Comparison of ENCODE assay signal across 2 cellular contexts in the genomic region with DNA sequence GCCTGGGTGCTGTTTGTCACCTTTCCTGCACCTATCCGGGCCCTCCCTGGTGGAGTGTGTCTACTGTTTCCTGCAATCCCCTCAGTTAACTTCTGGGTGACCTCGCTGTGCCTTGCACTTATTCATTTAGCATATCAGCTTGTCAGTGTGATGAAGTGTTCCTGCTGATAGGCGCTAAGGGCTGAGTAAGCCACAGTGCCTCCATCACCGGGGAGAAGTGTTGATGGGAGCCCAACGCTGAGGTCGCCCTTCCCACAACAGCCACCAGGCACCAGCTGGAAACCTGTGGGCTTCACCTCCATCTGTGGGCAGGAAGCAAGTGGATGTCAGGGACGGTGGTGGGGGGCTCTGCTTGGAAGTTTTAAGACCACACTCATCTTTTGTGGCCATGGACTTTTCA.
TF ChIP-seq lines count a peak whose summit lies in the region.

No MANE protein-coding gene starts in this region.

TF ChIP-seq in K562, 482 proteins besides CTCF, POLR2A, EP300 and RAD21 (continues in another document):
- peak; percentile 46; the same call in 1 of the 2 replicates for TF ChIP-seq TFAP4 (CRISPR knock-in tag; IDR thresholded peaks at IDR 0.05; ENCODE audit: borderline replicate concordance)
- no peak for TF ChIP-seq ZNF639 (CRISPR knock-in tag; conservative IDR thresholded peaks at IDR 0.05 in 1 of 2, IDR thresholded peaks at IDR 0.05 in 1 of 2)
- no peak for TF ChIP-seq PBX2 (CRISPR knock-in tag; IDR thresholded peaks at IDR 0.05; ENCODE audit: low read depth)
- TF ChIP-seq PBX2 (tag; conservative IDR thresholded peaks at IDR 0.05; ENCODE audit: low read depth): peak; percentile 87
- TF ChIP-seq ELF1 (tag; IDR thresholded peaks at IDR 0.05): no peak
- no peak for TF ChIP-seq CCAR2 (IDR thresholded peaks at IDR 0.05; ENCODE audit: low read depth, low read length)
- TF ChIP-seq, protein P1, sequence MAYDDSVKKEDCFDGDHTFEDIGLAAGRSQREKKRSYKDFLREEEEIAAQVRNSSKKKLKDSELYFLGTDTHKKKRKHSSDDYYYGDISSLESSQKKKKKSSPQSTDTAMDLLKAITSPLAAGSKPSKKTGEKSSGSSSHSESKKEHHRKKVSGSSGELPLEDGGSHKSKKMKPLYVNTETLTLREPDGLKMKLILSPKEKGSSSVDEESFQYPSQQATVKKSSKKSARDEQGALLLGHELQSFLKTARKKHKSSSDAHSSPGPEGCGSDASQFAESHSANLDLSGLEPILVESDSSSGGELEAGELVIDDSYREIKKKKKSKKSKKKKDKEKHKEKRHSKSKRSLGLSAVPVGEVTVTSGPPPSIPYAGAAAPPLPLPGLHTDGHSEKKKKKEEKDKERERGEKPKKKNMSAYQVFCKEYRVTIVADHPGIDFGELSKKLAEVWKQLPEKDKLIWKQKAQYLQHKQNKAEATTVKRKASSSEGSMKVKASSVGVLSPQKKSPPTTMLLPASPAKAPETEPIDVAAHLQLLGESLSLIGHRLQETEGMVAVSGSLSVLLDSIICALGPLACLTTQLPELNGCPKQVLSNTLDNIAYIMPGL (CRISPR knock-in tag; IDR thresholded peaks at IDR 0.05): no peak
- no peak for TF ChIP-seq MTA3 (IDR thresholded peaks at IDR 0.05; ENCODE audit: borderline replicate concordance)
- TF ChIP-seq KDM5B (IDR thresholded peaks at IDR 0.05; ENCODE audit: insufficient replicate concordance, low read depth, low read length): no peak
- no peak for TF ChIP-seq STAG1 (CRISPR knock-in tag; IDR thresholded peaks at IDR 0.05; ENCODE audit: borderline replicate concordance)
- no peak for TF ChIP-seq MYBL2 (IDR thresholded peaks at IDR 0.05; ENCODE audit: low read depth)
- TF ChIP-seq MYBL2 (CRISPR knock-in tag; IDR thresholded peaks at IDR 0.05; ENCODE audit: borderline replicate concordance): no peak
- TF ChIP-seq MEF2D (tag; conservative IDR thresholded peaks at IDR 0.05; ENCODE audit: low read depth): no peak
- TF ChIP-seq, protein P2, sequence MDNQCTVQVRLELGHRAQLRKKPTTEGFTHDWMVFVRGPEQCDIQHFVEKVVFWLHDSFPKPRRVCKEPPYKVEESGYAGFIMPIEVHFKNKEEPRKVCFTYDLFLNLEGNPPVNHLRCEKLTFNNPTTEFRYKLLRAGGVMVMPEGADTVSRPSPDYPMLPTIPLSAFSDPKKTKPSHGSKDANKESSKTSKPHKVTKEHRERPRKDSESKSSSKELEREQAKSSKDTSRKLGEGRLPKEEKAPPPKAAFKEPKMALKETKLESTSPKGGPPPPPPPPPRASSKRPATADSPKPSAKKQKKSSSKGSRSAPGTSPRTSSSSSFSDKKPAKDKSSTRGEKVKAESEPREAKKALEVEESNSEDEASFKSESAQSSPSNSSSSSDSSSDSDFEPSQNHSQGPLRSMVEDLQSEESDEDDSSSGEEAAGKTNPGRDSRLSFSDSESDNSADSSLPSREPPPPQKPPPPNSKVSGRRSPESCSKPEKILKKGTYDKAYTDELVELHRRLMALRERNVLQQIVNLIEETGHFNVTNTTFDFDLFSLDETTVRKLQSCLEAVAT (IDR thresholded peaks at IDR 0.05): no peak
- no peak for TF ChIP-seq ZNF197 (CRISPR knock-in tag; IDR thresholded peaks at IDR 0.05; ENCODE audit: low read depth)
- no peak for TF ChIP-seq CBX3 (IDR thresholded peaks at IDR 0.05; ENCODE audit: borderline replicate concordance in 1 of 2, low read length in 2 of 2)
- no peak for TF ChIP-seq TRIM24 (IDR thresholded peaks at IDR 0.05)
- TF ChIP-seq RBM22 (IDR thresholded peaks at IDR 0.05; ENCODE audit: low read depth, low read length, poor library complexity, severe bottlenecking): no peak
- TF ChIP-seq JUND (IDR thresholded peaks at IDR 0.05; ENCODE audit: borderline replicate concordance, low read depth, low read length): peak; percentile 48; the same call in 1 of the 2 replicates
- TF ChIP-seq JUND (tag; IDR thresholded peaks at IDR 0.05; ENCODE audit: borderline replicate concordance, low read depth, low read length): peak; percentile 51; the same call in 1 of the 3 replicates
- TF ChIP-seq ZFX (CRISPR knock-in tag; IDR thresholded peaks at IDR 0.05): no peak
- TF ChIP-seq CBX2 (IDR thresholded peaks at IDR 0.05; ENCODE audit: insufficient read depth, low read length, poor library complexity, severe bottlenecking): no peak

TF ChIP-seq in neural cell, 6 proteins besides CTCF, POLR2A, EP300 and RAD21 (continued from another document):
- TF ChIP-seq EZH2 (IDR thresholded peaks at IDR 0.05; ENCODE audit: borderline replicate concordance, insufficient read depth, low read length, poor library complexity, severe bottlenecking) (no peak), SMC3 (conservative IDR thresholded peaks at IDR 0.05; ENCODE audit: poor library complexity) (no peak), MXI1 (conservative IDR thresholded peaks at IDR 0.05; ENCODE audit: poor library complexity, severe bottlenecking) (no peak), POLR2AphosphoS5 (IDR thresholded peaks at IDR 0.05) (peak; percentile 33)
- TF ChIP-seq, protein P3, sequence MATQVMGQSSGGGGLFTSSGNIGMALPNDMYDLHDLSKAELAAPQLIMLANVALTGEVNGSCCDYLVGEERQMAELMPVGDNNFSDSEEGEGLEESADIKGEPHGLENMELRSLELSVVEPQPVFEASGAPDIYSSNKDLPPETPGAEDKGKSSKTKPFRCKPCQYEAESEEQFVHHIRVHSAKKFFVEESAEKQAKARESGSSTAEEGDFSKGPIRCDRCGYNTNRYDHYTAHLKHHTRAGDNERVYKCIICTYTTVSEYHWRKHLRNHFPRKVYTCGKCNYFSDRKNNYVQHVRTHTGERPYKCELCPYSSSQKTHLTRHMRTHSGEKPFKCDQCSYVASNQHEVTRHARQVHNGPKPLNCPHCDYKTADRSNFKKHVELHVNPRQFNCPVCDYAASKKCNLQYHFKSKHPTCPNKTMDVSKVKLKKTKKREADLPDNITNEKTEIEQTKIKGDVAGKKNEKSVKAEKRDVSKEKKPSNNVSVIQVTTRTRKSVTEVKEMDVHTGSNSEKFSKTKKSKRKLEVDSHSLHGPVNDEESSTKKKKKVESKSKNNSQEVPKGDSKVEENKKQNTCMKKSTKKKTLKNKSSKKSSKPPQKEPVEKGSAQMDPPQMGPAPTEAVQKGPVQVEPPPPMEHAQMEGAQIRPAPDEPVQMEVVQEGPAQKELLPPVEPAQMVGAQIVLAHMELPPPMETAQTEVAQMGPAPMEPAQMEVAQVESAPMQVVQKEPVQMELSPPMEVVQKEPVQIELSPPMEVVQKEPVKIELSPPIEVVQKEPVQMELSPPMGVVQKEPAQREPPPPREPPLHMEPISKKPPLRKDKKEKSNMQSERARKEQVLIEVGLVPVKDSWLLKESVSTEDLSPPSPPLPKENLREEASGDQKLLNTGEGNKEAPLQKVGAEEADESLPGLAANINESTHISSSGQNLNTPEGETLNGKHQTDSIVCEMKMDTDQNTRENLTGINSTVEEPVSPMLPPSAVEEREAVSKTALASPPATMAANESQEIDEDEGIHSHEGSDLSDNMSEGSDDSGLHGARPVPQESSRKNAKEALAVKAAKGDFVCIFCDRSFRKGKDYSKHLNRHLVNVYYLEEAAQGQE (IDR thresholded peaks at IDR 0.05; ENCODE audit: borderline replicate concordance): no peak
TF ChIP-seq in neural cell: peak in this region for 1.
